Comparison of ENCODE assay signal across 10 cellular contexts in genomic region chr7:100166966-100167911, GRCh38. TPM values are rescaled to one million over a fixed set of nuclear protein-coding genes. Genes with fewer than 3 reads are reported as not detected.
DNase-seq lines count a peak whose midpoint lies in the region; ATAC-seq and TF ChIP-seq lines count a peak whose summit lies in the region.
"Had no signal": no experiment of that assay in that cellular context is flagged by ENCODE, and none has a peak within 500 bp of the region (broad histone marks: within the 10 kb centered on the region; RNA-seq: fewer than 3 reads in every experiment).

No MANE protein-coding gene starts in this region.

- H3K27ac ChIP-seq in right atrium auricular region (no peak overlapping the region), gastrocnemius medialis (peak overlapping the region in 1 of 4 donors; percentile 59)

- no peak for TF ChIP-seq POLR2A in gastrocnemius medialis (IDR thresholded peaks at IDR 0.05)

- H3K27me3 Mint-ChIP-seq in T-helper 17 cell = peaks cover 10% of the 10 kb centered on the region

- H3K4me1 ChIP-seq in right atrium auricular region = peaks cover 0 to 31% of the 10 kb centered on the region in 2 donors
- peaks cover 2 to 9% of the 10 kb centered on the region in 2 donors for H3K4me1 ChIP-seq in gastrocnemius medialis

- in situ Hi-C loops in GM13976 (cut with MboI; ENCODE audit: low sequenced_read_pairs, unreplicated experiment) (no loop called here), gastrocnemius medialis (cut with MboI; ENCODE audit: low sequenced_read_pairs in 4 of 4) (loop anchor here in 1 of 4 donors (25.0 kb wide), 1 partner anchor 170 kb away; no protein-coding TSS in a partner anchor)

- DNase-seq in GM13976 (ENCODE audit: low spot score) = peak; percentile 46
- DNase-seq in T-helper 17 cell = no peak
- DNase-seq in right atrium auricular region (ENCODE audit: low spot score) = no peak
- DNase-seq in gastrocnemius medialis = no peak
- no peak for DNase-seq in putamen (ENCODE audit: low spot score)
- DNase-seq in GF-D8 (lab: John Stamatoyannopoulos, UW) = no peak
- DNase-seq in dermis blood vessel endothelial cell = no peak
- DNase-seq: stimulated activated CD4-positive, alpha-beta T cell treated with anti-CD3 and anti-CD28 coated beads, Interleukin-4, amount 100 ng/mL, for 24 hours; T1000 had no signal

- peak overlapping the region; percentile 94 for H3K4me3 Mint-ChIP-seq in T-helper 17 cell

- peaks cover 5% of the 10 kb centered on the region for H3K36me3 Mint-ChIP-seq in T-helper 17 cell (ENCODE audit: low read depth)

- TF ChIP-seq CTCF in GM13976 (IDR thresholded peaks at IDR 0.05; ENCODE audit: borderline replicate concordance, control extremely low read depth, extremely low read depth, insufficient read depth, missing control alignments) (no peak), right atrium auricular region (IDR thresholded peaks at IDR 0.05) (no peak), gastrocnemius medialis (IDR thresholded peaks at IDR 0.05 in 4 of 5, conservative IDR thresholded peaks at IDR 0.05 in 1 of 5) (no peak)

- H3K4me1 Mint-ChIP-seq in T-helper 17 cell = peaks cover 59% of the 10 kb centered on the region

- no peak for ATAC-seq in T-helper 17 cell
- no peak for ATAC-seq in gastrocnemius medialis
- ATAC-seq in GM21515 (IDR thresholded peaks at IDR 0.05; ENCODE audit: unreplicated experiment) = no peak

- no peaks in the 10 kb centered on the region for H3K36me3 ChIP-seq in right atrium auricular region
- H3K36me3 ChIP-seq in gastrocnemius medialis = no peaks in the 10 kb centered on the region

- intact Hi-C loops in gastrocnemius medialis (cut with DNase I; ENCODE audit: low total_unique reads) = no loop called here

- H3K9me3 ChIP-seq in T-helper 17 cell (ENCODE audit: control insufficient read depth, low read length, poor library complexity, severe bottlenecking) = no peaks in the 10 kb centered on the region
- no peaks in the 10 kb centered on the region for H3K9me3 ChIP-seq in right atrium auricular region
- no peaks in the 10 kb centered on the region for H3K9me3 ChIP-seq in gastrocnemius medialis

- H3K27ac Mint-ChIP-seq in T-helper 17 cell = peak overlapping the region; percentile 92

- peaks cover 4 to 8% of the 10 kb centered on the region in 2 donors for H3K27me3 ChIP-seq in right atrium auricular region
- H3K27me3 ChIP-seq in gastrocnemius medialis = peaks cover 8 to 42% (median 35%) of the 10 kb centered on the region in 3 donors

- H3K4me3 ChIP-seq in right atrium auricular region (peak overlapping the region; percentile 37 to 53), gastrocnemius medialis (peak overlapping the region in 3 of 4 donors; percentile 45 to 53 (median 48))

RNA-seq across cellular contexts. Expression of gene GAL3ST4, which starts 1.2 kb away (rescaled TPM):
- 1 to 10 TPM; 5.0 to 6.5 TPM for total RNA-seq in T-helper 17 cell
- total RNA-seq in right atrium auricular region = 1 to 10 TPM; 1.3 to 2.4 TPM
- total RNA-seq in gastrocnemius medialis = 1 to 10 TPM in 2 of 4 donors, under 1 TPM in 1, not detected in 1; 0.53 to 1.9 (median 1.6) TPM
- 0.17 and 0.88 TPM in 2 replicates for total RNA-seq in dermis blood vessel endothelial cell

RNA-seq across cellular contexts. Expression of gene TRAPPC14, which starts 8.7 kb away (rescaled TPM):
- total RNA-seq in T-helper 17 cell (10 to 100 TPM; 45.8 to 46.9 TPM), right atrium auricular region (1 to 10 TPM; 5.1 to 8.3 TPM), gastrocnemius medialis (1 to 10 TPM; 3.0 to 6.1 (median 4.2) TPM), dermis blood vessel endothelial cell (4.1 and 4.7 TPM in 2 replicates)

RNA-seq across cellular contexts. Expression of gene GPC2, which starts 9.9 kb away (rescaled TPM):
- total RNA-seq in T-helper 17 cell (1 to 10 TPM; 5.0 to 8.5 TPM), right atrium auricular region (under 1 TPM in 1 of 2 donors, not detected in 1; 0.12 TPM), gastrocnemius medialis (1 to 10 TPM in 1 of 4 donors, not detected in 3; 4.0 TPM), dermis blood vessel endothelial cell (2.8 and 4.4 TPM in 2 replicates)

RNA-seq across cellular contexts. Expression of gene STAG3, which starts 10.5 kb away (rescaled TPM):
- 1 to 10 TPM; 4.0 to 4.8 TPM for total RNA-seq in T-helper 17 cell
- not detected for total RNA-seq in right atrium auricular region
- total RNA-seq in gastrocnemius medialis = 1 to 10 TPM in 1 of 4 donors, under 1 TPM in 1, not detected in 2; 0.13 to 5.5 TPM
- total RNA-seq in dermis blood vessel endothelial cell = 0.17 and 0.23 TPM in 2 replicates

RNA-seq across cellular contexts. Expression of gene LAMTOR4, which starts 18.5 kb away (rescaled TPM):
- total RNA-seq in T-helper 17 cell (100 to 1,000 TPM; 124 to 135 TPM), right atrium auricular region (100 to 1,000 TPM; 153 to 168 TPM), gastrocnemius medialis (100 to 1,000 TPM in 3 of 4 donors, 10 to 100 TPM in 1; 97.6 to 141 (median 127) TPM), dermis blood vessel endothelial cell (55.1 and 133 TPM in 2 replicates)
